Comparison of ENCODE assay signal across 10 cellular contexts in the genomic region with DNA sequence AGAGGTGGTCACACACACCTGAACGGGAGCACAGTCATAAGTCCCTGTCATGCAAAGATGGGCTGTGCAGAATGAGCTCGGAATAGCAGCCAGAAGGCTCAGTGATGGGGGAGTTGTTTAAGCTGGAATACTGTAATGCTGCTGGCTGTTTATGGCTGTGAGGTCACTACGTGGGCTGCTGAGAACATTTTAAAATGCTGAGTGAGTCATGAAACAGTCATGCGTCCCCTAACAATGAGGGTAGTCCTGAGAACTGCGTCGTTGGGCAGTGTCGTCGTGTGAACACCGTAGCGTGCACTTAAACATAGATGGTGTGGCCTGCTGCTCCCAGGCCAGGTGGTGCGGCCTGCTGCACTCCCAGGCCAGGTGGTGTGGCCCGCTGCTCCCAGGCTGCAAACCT. TPM values are rescaled to one million over a fixed set of nuclear protein-coding genes. Genes with fewer than 3 reads are reported as not detected.
DNase-seq lines count a peak whose midpoint lies in the region; ATAC-seq and TF ChIP-seq lines count a peak whose summit lies in the region.
"Had no signal": no experiment of that assay in that cellular context is flagged by ENCODE, and none has a peak within 500 bp of the region (broad histone marks: within the 10 kb centered on the region; RNA-seq: fewer than 3 reads in every experiment).

No MANE protein-coding gene starts in this region.

- peak; percentile 90 for DNase-seq in EL
- DNase-seq in SJSA1 (ENCODE audit: low read depth in 1 of 2, low spot score in 2 of 2) = peak; percentile 80 to 89
- peak; percentile 97 for DNase-seq in fibroblast of mammary gland (ENCODE audit: low read depth)
- no peak for DNase-seq in progenitor cell of endocrine pancreas (ENCODE audit: low spot score, unreplicated experiment)
- no peak for DNase-seq in NOMO-1 (lab: John Stamatoyannopoulos, UW; ENCODE audit: unreplicated experiment in 2 of 2)
- DNase-seq in DMS114 treated with DMSO at 0.1 percent for 48 hours (lab: John Stamatoyannopoulos, UW; ENCODE audit: unreplicated experiment) = no peak
- DNase-seq in Right ventricle myocardium inferior (ENCODE audit: missing footprints) = no peak
- DNase-seq in NCI-H345 treated with DMSO at 0.1 percent for 48 hours (lab: John Stamatoyannopoulos, UW; ENCODE audit: unreplicated experiment) = no peak
- DNase-seq: NCI-H2029 had no signal

- ATAC-seq in Right ventricle myocardium inferior = no peak
- ATAC-seq: activated T-helper 17 cell treated with anti-CD3 and anti-CD28 coated beads, Interleukin-2, amount 50 U/mL, for 72 hours had no signal

- no peaks in the 10 kb centered on the region for H3K4me1 Mint-ChIP-seq in progenitor cell of endocrine pancreas (ENCODE audit: low read depth)
- H3K4me1 Mint-ChIP-seq: activated T-helper 17 cell treated with anti-CD3 and anti-CD28 coated beads, Interleukin-2, amount 50 U/mL, for 72 hours had no signal

- H3K27ac Mint-ChIP-seq in progenitor cell of endocrine pancreas = peak overlapping the region; percentile 52
- H3K27ac Mint-ChIP-seq: activated T-helper 17 cell treated with anti-CD3 and anti-CD28 coated beads, Interleukin-2, amount 50 U/mL, for 72 hours had no signal

- H3K9me3 ChIP-seq in SJSA1 (replicated peaks) = no peaks in the 10 kb centered on the region

- H3K4me1 ChIP-seq in SJSA1 (replicated peaks) = peaks cover 10% of the 10 kb centered on the region

- H3K4me3 ChIP-seq in SJSA1 (no peak overlapping the region), fibroblast of mammary gland (ENCODE audit: control insufficient read depth, low read depth, low read length) (no peak overlapping the region)

- intact Hi-C loops in Right ventricle myocardium inferior (cut with DNase I) = no loop called here

- no peak overlapping the region for H3K4me3 Mint-ChIP-seq in progenitor cell of endocrine pancreas (ENCODE audit: low read depth)
- H3K4me3 Mint-ChIP-seq: activated T-helper 17 cell treated with anti-CD3 and anti-CD28 coated beads, Interleukin-2, amount 50 U/mL, for 72 hours had no signal

- peaks cover 2% of the 10 kb centered on the region for H3K36me3 Mint-ChIP-seq in progenitor cell of endocrine pancreas (ENCODE audit: insufficient read depth)

- no peak for TF ChIP-seq CTCF in fibroblast of mammary gland (conservative IDR thresholded peaks at IDR 0.05; ENCODE audit: control insufficient read depth, insufficient read depth, low read depth, low read length)
- no peak for TF ChIP-seq CTCF in progenitor cell of endocrine pancreas (IDR thresholded peaks at IDR 0.05; ENCODE audit: unreplicated experiment)

- peak overlapping the region; percentile 35 for H3K27ac ChIP-seq in SJSA1

- H3K27me3 Mint-ChIP-seq in progenitor cell of endocrine pancreas = no peaks in the 10 kb centered on the region
- H3K27me3 Mint-ChIP-seq: activated T-helper 17 cell treated with anti-CD3 and anti-CD28 coated beads, Interleukin-2, amount 50 U/mL, for 72 hours had no signal

- no peaks in the 10 kb centered on the region for H3K27me3 ChIP-seq in SJSA1 (replicated peaks)

- H3K36me3 ChIP-seq in SJSA1 = peaks cover 26% of the 10 kb centered on the region

- no peaks in the 10 kb centered on the region for H3K9me3 Mint-ChIP-seq in progenitor cell of endocrine pancreas (ENCODE audit: low read depth)
- H3K9me3 Mint-ChIP-seq: activated T-helper 17 cell treated with anti-CD3 and anti-CD28 coated beads, Interleukin-2, amount 50 U/mL, for 72 hours had no signal

RNA-seq across cellular contexts. Expression of gene TBCD, which starts 39.7 kb away (rescaled TPM):
- total RNA-seq in SJSA1 (2014; rRNA removed; shearing (Covaris generic)) = 39.4 and 60.7 TPM in 2 replicates
- total RNA-seq in progenitor cell of endocrine pancreas = 95.6 and 103 TPM in 2 replicates
- 43.4 TPM for total RNA-seq in Right ventricle myocardium inferior

RNA-seq across cellular contexts. Expression of gene ZNF750, which starts 48.3 kb away (rescaled TPM):
- total RNA-seq in SJSA1 (2014; rRNA removed; shearing (Covaris generic)) = not detected in 2 replicates
- total RNA-seq in progenitor cell of endocrine pancreas (0.07 and 0.11 TPM in 2 replicates), Right ventricle myocardium inferior (not detected)
- total RNA-seq: activated T-helper 17 cell treated with anti-CD3 and anti-CD28 coated beads, Interleukin-2, amount 50 U/mL, for 72 hours had no signal

RNA-seq across cellular contexts. Expression of gene FN3K, which starts 56.1 kb away (rescaled TPM):
- 0.13 TPM in 1 of 2 replicates, not detected in the other for total RNA-seq in SJSA1 (2014; rRNA removed; shearing (Covaris generic))
- total RNA-seq in progenitor cell of endocrine pancreas = 40.4 and 40.6 TPM in 2 replicates
- total RNA-seq in Right ventricle myocardium inferior = 78.3 TPM

Comparison
In these comparisons a context has a peak if more than half of its experiments do, and no peak if none do; other contexts are left out.
1. DNase-seq: peak in EL (single experiment), SJSA1 (2 of 2) and fibroblast of mammary gland (single experiment); none in progenitor cell of endocrine pancreas (single experiment), NOMO-1 (0 of 2), DMS114 treated with DMSO at 0.1 percent for 48 hours (single experiment), Right ventricle myocardium inferior (single experiment) and NCI-H345 treated with DMSO at 0.1 percent for 48 hours (single experiment).
2. RNA of gene FN3K, which starts 56.1 kb away (total RNA-seq): 78.3 TPM in Right ventricle myocardium inferior (single experiment) and 40.4 to 40.6 TPM in progenitor cell of endocrine pancreas; 0.13 TPM in SJSA1; every median in the first group is over 10 times any median in the second.